Comparison of ENCODE assay signal across 15 cellular contexts in genomic region chr22:46656856-46657654, GRCh38.
"Had no signal": no experiment of that assay in that cellular context is flagged by ENCODE, and none has a peak within 500 bp of the region (broad histone marks: within the 10 kb centered on the region; RNA-seq: fewer than 3 reads in every experiment).

No MANE protein-coding gene starts in this region.

- H3K9me3 ChIP-seq: adrenal gland, pancreas, SJSA1, tibial nerve had no signal

- H3K36me3 ChIP-seq: adrenal gland, pancreas, SJSA1 had no signal

- H3K27me3 ChIP-seq: adrenal gland, pancreas, SJSA1, tibial nerve had no signal

- ATAC-seq: naive thymus-derived CD8-positive, alpha-beta T cell; pancreas; sciatic nerve; WTC11 had no signal

- H3K27ac Mint-ChIP-seq: dendritic cell treated with granulocyte-macrophage colony-stimulating factor and Interleukin-4, amounts not matched to agents 40 ng/mL and 50 ng/mL, for 4 days; naive thymus-derived CD8-positive, alpha-beta T cell; WTC11 had no signal

- H3K36me3 Mint-ChIP-seq: naive thymus-derived CD8-positive, alpha-beta T cell; WTC11 had no signal

- H3K4me3 Mint-ChIP-seq: dendritic cell treated with granulocyte-macrophage colony-stimulating factor and Interleukin-4, amounts not matched to agents 40 ng/mL and 50 ng/mL, for 4 days; naive thymus-derived CD8-positive, alpha-beta T cell; WTC11 had no signal

- H3K27ac ChIP-seq: pancreas, SJSA1, tibial nerve had no signal

- H3K4me3 ChIP-seq: adrenal gland, pancreas, SJSA1, smooth muscle cell, tibial nerve had no signal

- H3K9me3 Mint-ChIP-seq: dendritic cell treated with granulocyte-macrophage colony-stimulating factor and Interleukin-4, amounts not matched to agents 40 ng/mL and 50 ng/mL, for 4 days; naive thymus-derived CD8-positive, alpha-beta T cell; WTC11 had no signal

- H3K27me3 Mint-ChIP-seq: dendritic cell treated with granulocyte-macrophage colony-stimulating factor and Interleukin-4, amounts not matched to agents 40 ng/mL and 50 ng/mL, for 4 days; naive thymus-derived CD8-positive, alpha-beta T cell had no signal

- DNase-seq: activated CD4-positive, alpha-beta T cell treated with anti-CD3 and anti-CD28 coated beads for 48 hours; activated CD8-positive, alpha-beta memory T cell treated with anti-CD3 and anti-CD28 coated beads for 24 hours; activated CD8-positive, alpha-beta memory T cell treated with anti-CD3 and anti-CD28 coated beads, Interleukin-2, amount 50 U/mL, for 48 hours; activated naive CD4-positive, alpha-beta T cell treated with Interleukin-2 at 50 U/mL for 16 hours; adrenal gland; naive thymus-derived CD8-positive, alpha-beta T cell; stimulated activated CD4-positive, alpha-beta T cell treated with anti-CD3 and anti-CD28 coated beads, Interleukin-4, amount 100 ng/mL, for 4 hours; stimulated activated naive CD4-positive, alpha-beta T cell had no signal
